ENCODE assay signal across 1 cellular context in the genomic region with DNA sequence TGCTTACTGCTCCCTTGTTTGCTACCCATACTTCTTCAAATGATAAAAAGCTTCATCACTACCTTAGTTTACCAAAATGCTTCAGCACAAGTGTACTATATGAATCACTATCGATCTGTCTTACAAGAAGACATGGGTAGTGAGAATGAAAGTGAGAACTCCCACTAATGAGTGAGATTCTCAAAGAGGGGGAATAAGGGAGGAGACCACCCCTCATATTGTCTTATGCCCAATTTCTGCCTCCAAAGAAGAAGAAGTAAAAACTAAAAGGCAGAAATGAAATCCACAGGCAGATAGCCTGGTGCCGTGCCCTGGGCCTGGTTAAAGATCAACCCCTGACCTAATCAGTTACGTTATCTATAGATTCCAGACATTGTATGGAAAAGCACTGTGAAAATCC.
TF ChIP-seq lines count a peak whose summit lies in the region.

No MANE protein-coding gene starts in this region.

TF ChIP-seq in K562, 482 proteins besides CTCF, POLR2A, EP300 and RAD21:
- peak; percentile 68; the same call in 1 of the 2 replicates for TF ChIP-seq TRIM28 (IDR thresholded peaks at IDR 0.05)
- TF ChIP-seq CBX5 (IDR thresholded peaks at IDR 0.05; ENCODE audit: borderline replicate concordance, low read depth), result peak; percentile 72; the same call in 1 of the 2 replicates
TF ChIP-seq in K562: peak in this region for 2; not testable (repeated sequence) for 480.
